ENCODE assay signal across 3 cellular contexts in the genomic region with DNA sequence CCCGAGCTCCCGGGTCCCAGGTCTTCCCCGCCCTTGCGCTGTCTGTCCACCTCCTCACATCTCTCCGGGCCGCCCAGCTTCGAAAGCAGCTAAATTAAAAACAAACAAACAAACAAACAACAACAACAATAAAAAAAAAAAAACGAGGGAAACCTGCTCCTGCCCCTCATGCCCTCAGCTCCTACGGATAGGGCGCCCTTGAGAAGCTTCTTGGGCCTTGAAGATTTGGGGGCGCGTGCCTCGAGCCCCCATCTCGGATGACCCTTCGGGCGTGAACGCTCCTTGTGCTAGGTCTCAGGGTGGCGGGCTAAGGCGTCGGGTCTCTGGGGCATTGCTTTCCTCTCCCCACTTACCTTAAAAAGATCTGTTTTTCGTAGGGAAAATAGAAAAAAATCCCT.
TF ChIP-seq lines count a peak whose summit lies in the region.

No MANE protein-coding gene starts in this region.

TF ChIP-seq in SK-N-SH, 30 proteins besides CTCF, POLR2A, EP300 and RAD21:
- TF ChIP-seq EZH2phosphoT487 (IDR thresholded peaks at IDR 0.05; ENCODE audit: borderline replicate concordance, low read depth): no peak
- TF ChIP-seq MEF2A (IDR thresholded peaks at IDR 0.05; ENCODE audit: borderline replicate concordance, low read depth): no peak
- TF ChIP-seq POLR2AphosphoS5 (IDR thresholded peaks at IDR 0.05; ENCODE audit: low read depth, low read length): no peak
- TF ChIP-seq YY1 (IDR thresholded peaks at IDR 0.05; ENCODE audit: low read depth): no peak
- TF ChIP-seq, protein P1, sequence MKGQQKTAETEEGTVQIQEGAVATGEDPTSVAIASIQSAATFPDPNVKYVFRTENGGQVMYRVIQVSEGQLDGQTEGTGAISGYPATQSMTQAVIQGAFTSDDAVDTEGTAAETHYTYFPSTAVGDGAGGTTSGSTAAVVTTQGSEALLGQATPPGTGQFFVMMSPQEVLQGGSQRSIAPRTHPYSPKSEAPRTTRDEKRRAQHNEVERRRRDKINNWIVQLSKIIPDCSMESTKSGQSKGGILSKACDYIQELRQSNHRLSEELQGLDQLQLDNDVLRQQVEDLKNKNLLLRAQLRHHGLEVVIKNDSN (IDR thresholded peaks at IDR 0.05; ENCODE audit: borderline replicate concordance, low read depth): no peak
- TF ChIP-seq CHD2 (IDR thresholded peaks at IDR 0.05; ENCODE audit: low read length, partially characterized antibody): no peak
- no peak for TF ChIP-seq NRF1 (IDR thresholded peaks at IDR 0.05; ENCODE audit: low read depth, low read length)
- no peak for TF ChIP-seq NFIC (IDR thresholded peaks at IDR 0.05; ENCODE audit: borderline replicate concordance)
- TF ChIP-seq, protein P2, sequence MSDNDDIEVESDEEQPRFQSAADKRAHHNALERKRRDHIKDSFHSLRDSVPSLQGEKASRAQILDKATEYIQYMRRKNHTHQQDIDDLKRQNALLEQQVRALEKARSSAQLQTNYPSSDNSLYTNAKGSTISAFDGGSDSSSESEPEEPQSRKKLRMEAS (IDR thresholded peaks at IDR 0.05; ENCODE audit: low read depth): no peak
- no peak for TF ChIP-seq GATA2 (CRISPR knock-in tag; IDR thresholded peaks at IDR 0.05)
- TF ChIP-seq, protein P3, sequence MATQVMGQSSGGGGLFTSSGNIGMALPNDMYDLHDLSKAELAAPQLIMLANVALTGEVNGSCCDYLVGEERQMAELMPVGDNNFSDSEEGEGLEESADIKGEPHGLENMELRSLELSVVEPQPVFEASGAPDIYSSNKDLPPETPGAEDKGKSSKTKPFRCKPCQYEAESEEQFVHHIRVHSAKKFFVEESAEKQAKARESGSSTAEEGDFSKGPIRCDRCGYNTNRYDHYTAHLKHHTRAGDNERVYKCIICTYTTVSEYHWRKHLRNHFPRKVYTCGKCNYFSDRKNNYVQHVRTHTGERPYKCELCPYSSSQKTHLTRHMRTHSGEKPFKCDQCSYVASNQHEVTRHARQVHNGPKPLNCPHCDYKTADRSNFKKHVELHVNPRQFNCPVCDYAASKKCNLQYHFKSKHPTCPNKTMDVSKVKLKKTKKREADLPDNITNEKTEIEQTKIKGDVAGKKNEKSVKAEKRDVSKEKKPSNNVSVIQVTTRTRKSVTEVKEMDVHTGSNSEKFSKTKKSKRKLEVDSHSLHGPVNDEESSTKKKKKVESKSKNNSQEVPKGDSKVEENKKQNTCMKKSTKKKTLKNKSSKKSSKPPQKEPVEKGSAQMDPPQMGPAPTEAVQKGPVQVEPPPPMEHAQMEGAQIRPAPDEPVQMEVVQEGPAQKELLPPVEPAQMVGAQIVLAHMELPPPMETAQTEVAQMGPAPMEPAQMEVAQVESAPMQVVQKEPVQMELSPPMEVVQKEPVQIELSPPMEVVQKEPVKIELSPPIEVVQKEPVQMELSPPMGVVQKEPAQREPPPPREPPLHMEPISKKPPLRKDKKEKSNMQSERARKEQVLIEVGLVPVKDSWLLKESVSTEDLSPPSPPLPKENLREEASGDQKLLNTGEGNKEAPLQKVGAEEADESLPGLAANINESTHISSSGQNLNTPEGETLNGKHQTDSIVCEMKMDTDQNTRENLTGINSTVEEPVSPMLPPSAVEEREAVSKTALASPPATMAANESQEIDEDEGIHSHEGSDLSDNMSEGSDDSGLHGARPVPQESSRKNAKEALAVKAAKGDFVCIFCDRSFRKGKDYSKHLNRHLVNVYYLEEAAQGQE (IDR thresholded peaks at IDR 0.05; ENCODE audit: low read depth, low read length): no peak
- no peak for TF ChIP-seq SIN3A (IDR thresholded peaks at IDR 0.05; ENCODE audit: borderline replicate concordance, low read depth, low read length)
- TF ChIP-seq, protein P4, sequence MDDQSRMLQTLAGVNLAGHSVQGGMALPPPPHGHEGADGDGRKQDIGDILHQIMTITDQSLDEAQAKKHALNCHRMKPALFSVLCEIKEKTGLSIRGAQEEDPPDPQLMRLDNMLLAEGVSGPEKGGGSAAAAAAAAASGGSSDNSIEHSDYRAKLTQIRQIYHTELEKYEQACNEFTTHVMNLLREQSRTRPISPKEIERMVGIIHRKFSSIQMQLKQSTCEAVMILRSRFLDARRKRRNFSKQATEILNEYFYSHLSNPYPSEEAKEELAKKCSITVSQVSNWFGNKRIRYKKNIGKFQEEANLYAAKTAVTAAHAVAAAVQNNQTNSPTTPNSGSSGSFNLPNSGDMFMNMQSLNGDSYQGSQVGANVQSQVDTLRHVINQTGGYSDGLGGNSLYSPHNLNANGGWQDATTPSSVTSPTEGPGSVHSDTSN (IDR thresholded peaks at IDR 0.05): no peak

TF ChIP-seq in SK-N-SH treated with all-trans-retinoic acid at 6 μM for 48 hours, 23 proteins besides CTCF, POLR2A, EP300 and RAD21 (continued from another document and continues in another):
- TF ChIP-seq GLIS3 (CRISPR knock-in tag; IDR thresholded peaks at IDR 0.05) (no peak), PPARA (CRISPR knock-in tag; IDR thresholded peaks at IDR 0.05; ENCODE audit: borderline replicate concordance) (no peak), ZFP3 (CRISPR knock-in tag; IDR thresholded peaks at IDR 0.05) (no peak), RARB (CRISPR knock-in tag; IDR thresholded peaks at IDR 0.05) (no peak), ISL1 (CRISPR knock-in tag; IDR thresholded peaks at IDR 0.05) (no peak), CSDC2 (CRISPR knock-in tag; IDR thresholded peaks at IDR 0.05) (no peak), ZNF565 (CRISPR knock-in tag; conservative IDR thresholded peaks at IDR 0.05; ENCODE audit: low read depth) (no peak), TCF4 (CRISPR knock-in tag; IDR thresholded peaks at IDR 0.05; ENCODE audit: borderline replicate concordance) (no peak)
- TF ChIP-seq, protein P5, sequence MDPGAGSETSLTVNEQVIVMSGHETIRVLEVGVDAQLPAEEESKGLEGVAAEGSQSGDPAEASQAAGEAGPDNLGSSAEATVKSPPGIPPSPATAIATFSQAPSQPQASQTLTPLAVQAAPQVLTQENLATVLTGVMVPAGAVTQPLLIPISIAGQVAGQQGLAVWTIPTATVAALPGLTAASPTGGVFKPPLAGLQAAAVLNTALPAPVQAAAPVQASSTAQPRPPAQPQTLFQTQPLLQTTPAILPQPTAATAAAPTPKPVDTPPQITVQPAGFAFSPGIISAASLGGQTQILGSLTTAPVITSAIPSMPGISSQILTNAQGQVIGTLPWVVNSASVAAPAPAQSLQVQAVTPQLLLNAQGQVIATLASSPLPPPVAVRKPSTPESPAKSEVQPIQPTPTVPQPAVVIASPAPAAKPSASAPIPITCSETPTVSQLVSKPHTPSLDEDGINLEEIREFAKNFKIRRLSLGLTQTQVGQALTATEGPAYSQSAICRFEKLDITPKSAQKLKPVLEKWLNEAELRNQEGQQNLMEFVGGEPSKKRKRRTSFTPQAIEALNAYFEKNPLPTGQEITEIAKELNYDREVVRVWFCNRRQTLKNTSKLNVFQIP (CRISPR knock-in tag; IDR thresholded peaks at IDR 0.05; ENCODE audit: borderline replicate concordance, low read depth): no peak
- TF ChIP-seq, protein P6, sequence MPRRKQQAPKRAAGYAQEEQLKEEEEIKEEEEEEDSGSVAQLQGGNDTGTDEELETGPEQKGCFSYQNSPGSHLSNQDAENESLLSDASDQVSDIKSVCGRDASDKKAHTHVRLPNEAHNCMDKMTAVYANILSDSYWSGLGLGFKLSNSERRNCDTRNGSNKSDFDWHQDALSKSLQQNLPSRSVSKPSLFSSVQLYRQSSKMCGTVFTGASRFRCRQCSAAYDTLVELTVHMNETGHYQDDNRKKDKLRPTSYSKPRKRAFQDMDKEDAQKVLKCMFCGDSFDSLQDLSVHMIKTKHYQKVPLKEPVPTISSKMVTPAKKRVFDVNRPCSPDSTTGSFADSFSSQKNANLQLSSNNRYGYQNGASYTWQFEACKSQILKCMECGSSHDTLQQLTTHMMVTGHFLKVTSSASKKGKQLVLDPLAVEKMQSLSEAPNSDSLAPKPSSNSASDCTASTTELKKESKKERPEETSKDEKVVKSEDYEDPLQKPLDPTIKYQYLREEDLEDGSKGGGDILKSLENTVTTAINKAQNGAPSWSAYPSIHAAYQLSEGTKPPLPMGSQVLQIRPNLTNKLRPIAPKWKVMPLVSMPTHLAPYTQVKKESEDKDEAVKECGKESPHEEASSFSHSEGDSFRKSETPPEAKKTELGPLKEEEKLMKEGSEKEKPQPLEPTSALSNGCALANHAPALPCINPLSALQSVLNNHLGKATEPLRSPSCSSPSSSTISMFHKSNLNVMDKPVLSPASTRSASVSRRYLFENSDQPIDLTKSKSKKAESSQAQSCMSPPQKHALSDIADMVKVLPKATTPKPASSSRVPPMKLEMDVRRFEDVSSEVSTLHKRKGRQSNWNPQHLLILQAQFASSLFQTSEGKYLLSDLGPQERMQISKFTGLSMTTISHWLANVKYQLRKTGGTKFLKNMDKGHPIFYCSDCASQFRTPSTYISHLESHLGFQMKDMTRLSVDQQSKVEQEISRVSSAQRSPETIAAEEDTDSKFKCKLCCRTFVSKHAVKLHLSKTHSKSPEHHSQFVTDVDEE (CRISPR knock-in tag; IDR thresholded peaks at IDR 0.05): no peak
- TF ChIP-seq, protein P7, sequence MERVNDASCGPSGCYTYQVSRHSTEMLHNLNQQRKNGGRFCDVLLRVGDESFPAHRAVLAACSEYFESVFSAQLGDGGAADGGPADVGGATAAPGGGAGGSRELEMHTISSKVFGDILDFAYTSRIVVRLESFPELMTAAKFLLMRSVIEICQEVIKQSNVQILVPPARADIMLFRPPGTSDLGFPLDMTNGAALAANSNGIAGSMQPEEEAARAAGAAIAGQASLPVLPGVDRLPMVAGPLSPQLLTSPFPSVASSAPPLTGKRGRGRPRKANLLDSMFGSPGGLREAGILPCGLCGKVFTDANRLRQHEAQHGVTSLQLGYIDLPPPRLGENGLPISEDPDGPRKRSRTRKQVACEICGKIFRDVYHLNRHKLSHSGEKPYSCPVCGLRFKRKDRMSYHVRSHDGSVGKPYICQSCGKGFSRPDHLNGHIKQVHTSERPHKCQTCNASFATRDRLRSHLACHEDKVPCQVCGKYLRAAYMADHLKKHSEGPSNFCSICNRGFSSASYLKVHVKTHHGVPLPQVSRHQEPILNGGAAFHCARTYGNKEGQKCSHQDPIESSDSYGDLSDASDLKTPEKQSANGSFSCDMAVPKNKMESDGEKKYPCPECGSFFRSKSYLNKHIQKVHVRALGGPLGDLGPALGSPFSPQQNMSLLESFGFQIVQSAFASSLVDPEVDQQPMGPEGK (CRISPR knock-in tag; IDR thresholded peaks at IDR 0.05; ENCODE audit: borderline replicate concordance): no peak

TF ChIP-seq in HepG2, 621 proteins besides CTCF, POLR2A, EP300 and RAD21:
- TF ChIP-seq KDM2A (CRISPR knock-in tag; IDR thresholded peaks at IDR 0.05; ENCODE audit: borderline replicate concordance, low read depth): no peak
- no peak for TF ChIP-seq ZNF230 (CRISPR knock-in tag; IDR thresholded peaks at IDR 0.05)
- TF ChIP-seq ZNF44 (CRISPR knock-in tag; IDR thresholded peaks at IDR 0.05): no peak
- TF ChIP-seq, protein P8, sequence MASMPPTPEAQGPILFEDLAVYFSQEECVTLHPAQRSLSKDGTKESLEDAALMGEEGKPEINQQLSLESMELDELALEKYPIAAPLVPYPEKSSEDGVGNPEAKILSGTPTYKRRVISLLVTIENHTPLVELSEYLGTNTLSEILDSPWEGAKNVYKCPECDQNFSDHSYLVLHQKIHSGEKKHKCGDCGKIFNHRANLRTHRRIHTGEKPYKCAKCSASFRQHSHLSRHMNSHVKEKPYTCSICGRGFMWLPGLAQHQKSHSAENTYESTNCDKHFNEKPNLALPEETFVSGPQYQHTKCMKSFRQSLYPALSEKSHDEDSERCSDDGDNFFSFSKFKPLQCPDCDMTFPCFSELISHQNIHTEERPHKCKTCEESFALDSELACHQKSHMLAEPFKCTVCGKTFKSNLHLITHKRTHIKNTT (CRISPR knock-in tag; IDR thresholded peaks at IDR 0.05): no peak
- no peak for TF ChIP-seq ZNF891 (CRISPR knock-in tag; IDR thresholded peaks at IDR 0.05)
- TF ChIP-seq, protein P9, sequence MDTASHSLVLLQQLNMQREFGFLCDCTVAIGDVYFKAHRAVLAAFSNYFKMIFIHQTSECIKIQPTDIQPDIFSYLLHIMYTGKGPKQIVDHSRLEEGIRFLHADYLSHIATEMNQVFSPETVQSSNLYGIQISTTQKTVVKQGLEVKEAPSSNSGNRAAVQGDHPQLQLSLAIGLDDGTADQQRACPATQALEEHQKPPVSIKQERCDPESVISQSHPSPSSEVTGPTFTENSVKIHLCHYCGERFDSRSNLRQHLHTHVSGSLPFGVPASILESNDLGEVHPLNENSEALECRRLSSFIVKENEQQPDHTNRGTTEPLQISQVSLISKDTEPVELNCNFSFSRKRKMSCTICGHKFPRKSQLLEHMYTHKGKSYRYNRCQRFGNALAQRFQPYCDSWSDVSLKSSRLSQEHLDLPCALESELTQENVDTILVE (CRISPR knock-in tag; IDR thresholded peaks at IDR 0.05): no peak
- TF ChIP-seq CHCHD3 (CRISPR knock-in tag; IDR thresholded peaks at IDR 0.05): no peak
- TF ChIP-seq, protein P10, sequence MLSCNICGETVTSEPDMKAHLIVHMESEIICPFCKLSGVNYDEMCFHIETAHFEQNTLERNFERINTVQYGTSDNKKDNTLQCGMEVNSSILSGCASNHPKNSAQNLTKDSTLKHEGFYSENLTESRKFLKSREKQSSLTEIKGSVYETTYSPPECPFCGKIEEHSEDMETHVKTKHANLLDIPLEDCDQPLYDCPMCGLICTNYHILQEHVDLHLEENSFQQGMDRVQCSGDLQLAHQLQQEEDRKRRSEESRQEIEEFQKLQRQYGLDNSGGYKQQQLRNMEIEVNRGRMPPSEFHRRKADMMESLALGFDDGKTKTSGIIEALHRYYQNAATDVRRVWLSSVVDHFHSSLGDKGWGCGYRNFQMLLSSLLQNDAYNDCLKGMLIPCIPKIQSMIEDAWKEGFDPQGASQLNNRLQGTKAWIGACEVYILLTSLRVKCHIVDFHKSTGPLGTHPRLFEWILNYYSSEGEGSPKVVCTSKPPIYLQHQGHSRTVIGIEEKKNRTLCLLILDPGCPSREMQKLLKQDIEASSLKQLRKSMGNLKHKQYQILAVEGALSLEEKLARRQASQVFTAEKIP (CRISPR knock-in tag; IDR thresholded peaks at IDR 0.05; ENCODE audit: borderline replicate concordance): no peak
- TF ChIP-seq, protein P11, sequence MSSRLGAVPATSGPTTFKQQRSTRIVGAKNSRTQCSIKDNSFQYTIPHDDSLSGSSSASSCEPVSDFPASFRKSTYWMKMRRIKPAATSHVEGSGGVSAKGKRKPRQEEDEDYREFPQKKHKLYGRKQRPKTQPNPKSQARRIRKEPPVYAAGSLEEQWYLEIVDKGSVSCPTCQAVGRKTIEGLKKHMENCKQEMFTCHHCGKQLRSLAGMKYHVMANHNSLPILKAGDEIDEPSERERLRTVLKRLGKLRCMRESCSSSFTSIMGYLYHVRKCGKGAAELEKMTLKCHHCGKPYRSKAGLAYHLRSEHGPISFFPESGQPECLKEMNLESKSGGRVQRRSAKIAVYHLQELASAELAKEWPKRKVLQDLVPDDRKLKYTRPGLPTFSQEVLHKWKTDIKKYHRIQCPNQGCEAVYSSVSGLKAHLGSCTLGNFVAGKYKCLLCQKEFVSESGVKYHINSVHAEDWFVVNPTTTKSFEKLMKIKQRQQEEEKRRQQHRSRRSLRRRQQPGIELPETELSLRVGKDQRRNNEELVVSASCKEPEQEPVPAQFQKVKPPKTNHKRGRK (CRISPR knock-in tag; IDR thresholded peaks at IDR 0.05): no peak
- TF ChIP-seq RBM39 (IDR thresholded peaks at IDR 0.05; ENCODE audit: low read depth, low read length, poor library complexity, severe bottlenecking): no peak
- no peak for TF ChIP-seq NRL (CRISPR knock-in tag; IDR thresholded peaks at IDR 0.05; ENCODE audit: borderline replicate concordance)
- TF ChIP-seq CEBPG (CRISPR knock-in tag; IDR thresholded peaks at IDR 0.05): no peak
